In the genomic region with DNA sequence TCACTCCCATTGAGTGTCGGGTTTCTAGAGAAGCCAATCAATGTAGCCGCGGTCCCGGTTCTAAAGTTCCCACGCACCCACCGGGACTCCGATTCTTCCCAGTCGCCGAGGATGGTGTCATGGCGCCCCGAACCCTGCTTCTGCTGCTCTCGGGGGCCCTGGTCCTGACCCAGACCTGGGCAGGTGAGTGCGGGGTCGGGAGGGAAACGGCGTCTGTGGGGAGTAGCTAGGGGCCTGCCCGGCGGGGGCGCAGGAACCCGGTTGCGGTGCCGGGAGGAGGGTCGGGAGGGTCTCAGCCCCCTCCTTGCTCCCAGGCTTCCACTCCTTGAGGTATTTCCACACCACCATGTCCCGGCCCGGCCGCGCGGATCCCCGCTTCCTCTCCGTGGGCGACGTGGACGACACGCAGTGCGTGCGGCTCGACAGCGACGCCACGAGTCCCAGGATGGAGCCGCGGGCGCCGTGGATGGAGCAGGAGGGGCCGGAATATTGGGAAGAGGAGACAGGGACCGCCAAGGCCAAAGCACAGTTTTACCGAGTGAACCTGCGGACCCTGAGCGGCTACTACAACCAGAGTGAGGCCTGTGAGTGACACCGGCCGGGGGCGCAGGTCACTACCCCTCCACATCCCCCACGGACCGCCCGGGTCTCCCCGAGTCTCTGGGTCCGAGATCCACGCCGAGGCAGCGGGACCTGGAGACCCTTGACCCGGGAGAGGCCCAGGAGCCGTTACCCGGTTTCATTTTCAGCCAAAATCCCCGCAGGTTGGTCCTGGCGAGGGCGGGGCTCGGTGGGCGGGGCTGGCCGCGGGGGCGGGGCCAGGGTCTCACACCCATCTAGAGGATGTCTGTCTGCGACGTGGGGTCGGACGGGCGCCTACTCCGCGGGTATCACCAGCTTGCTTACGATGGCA, we compare ENCODE assay signal across 8 cellular contexts. TPM values are rescaled to one million over a fixed set of nuclear protein-coding genes. Genes with fewer than 3 reads are reported as not detected.
DNase-seq lines count a peak whose midpoint lies in the region; ATAC-seq and TF ChIP-seq lines count a peak whose summit lies in the region.

No MANE protein-coding gene starts in this region.

- DNase-seq in CD4-positive, alpha-beta T cell, result peak; percentile 61 to 80 (median 71)
- DNase-seq in MV-4-11 (lab: John Stamatoyannopoulos, UW) (peak; percentile 8), activated gamma-delta T cell treated with Interleukin-2 at 50 U/mL for 16 hours (peak; percentile 74), glomerular visceral epithelial cell (ENCODE audit: extremely low spot score) (peak; percentile 22), osteoblast (ENCODE audit: insufficient read length, low spot score, missing footprints) (peak; percentile 81), suprapubic skin (ENCODE audit: low spot score in 2 of 2) (peak; percentile 83 to 87), T1000 (lab: John Stamatoyannopoulos, UW) (no peak)

- TF ChIP-seq POLR2A in suprapubic skin (IDR thresholded peaks at IDR 0.05), result no peak

- peak overlapping the region; percentile 82 for H3K27ac Mint-ChIP-seq in CD4-positive, alpha-beta T cell

- intact Hi-C loops in CD4-positive, alpha-beta T cell (cut with DNase I, micrococcal nuclease), result no loop called here

- ATAC-seq in CD4-positive, alpha-beta T cell (ENCODE audit: poor library complexity), result peak; percentile 92
- ATAC-seq in GM21423 (IDR thresholded peaks at IDR 0.05; ENCODE audit: unreplicated experiment), result no peak

- H3K36me3 ChIP-seq in osteoblast (ENCODE audit: insufficient read depth, low read length), result no peaks in the 10 kb centered on the region
- no peaks in the 10 kb centered on the region for H3K36me3 ChIP-seq in suprapubic skin

- no peaks in the 10 kb centered on the region for H3K79me2 ChIP-seq in osteoblast (ENCODE audit: insufficient read depth, low read length)

- H3K36me3 Mint-ChIP-seq in CD4-positive, alpha-beta T cell (ENCODE audit: low read depth), result peaks cover 6% of the 10 kb centered on the region

- H2AFZ ChIP-seq in osteoblast (ENCODE audit: low read length), result peak overlapping the region; percentile 94

- no peak for TF ChIP-seq CTCF in CD4-positive, alpha-beta T cell (IDR thresholded peaks at IDR 0.05)
- peak; percentile 41 for TF ChIP-seq CTCF in osteoblast (IDR thresholded peaks at IDR 0.05; ENCODE audit: extremely low read depth, low read depth, low read length)
- TF ChIP-seq CTCF in suprapubic skin (IDR thresholded peaks at IDR 0.05), result peak; percentile 44 to 72

- H3K4me3 Mint-ChIP-seq in CD4-positive, alpha-beta T cell, result peak overlapping the region; percentile 90

- peaks cover 27% of the 10 kb centered on the region for H3K4me1 Mint-ChIP-seq in CD4-positive, alpha-beta T cell (ENCODE audit: low read depth)

- H3K4me1 ChIP-seq in osteoblast (ENCODE audit: insufficient read depth, low read length), result no peaks in the 10 kb centered on the region
- H3K4me1 ChIP-seq in suprapubic skin, result peaks cover 16% of the 10 kb centered on the region

- H3K4me2 ChIP-seq in osteoblast (ENCODE audit: insufficient read depth, low read length), result peak overlapping the region; percentile 84

- peaks cover 6% of the 10 kb centered on the region for H3K9me3 Mint-ChIP-seq in CD4-positive, alpha-beta T cell

- TF ChIP-seq EP300 in suprapubic skin (IDR thresholded peaks at IDR 0.05), result no peak

- H3K27me3 Mint-ChIP-seq in CD4-positive, alpha-beta T cell, result peaks cover 58% of the 10 kb centered on the region

- peaks cover 15% of the 10 kb centered on the region for H3K27me3 ChIP-seq in CD4-positive, alpha-beta T cell (ENCODE audit: control insufficient read depth, insufficient read depth, low read length)
- H3K27me3 ChIP-seq in osteoblast (ENCODE audit: insufficient read depth, low read length) (peaks cover 26% of the 10 kb centered on the region), suprapubic skin (peaks cover 18% of the 10 kb centered on the region)

- peak overlapping the region; percentile 75 for H3K4me3 ChIP-seq in osteoblast (ENCODE audit: insufficient read depth, low read length)
- peak overlapping the region; percentile 71 for H3K4me3 ChIP-seq in suprapubic skin

- POLR2A ChIA-PET in CD4-positive, alpha-beta T cell (lab: Charles Lee), result interaction anchor here (0.6 to 0.8 kb wide), 2 partner anchors 13 to 40 kb away, joined by 3 read pairs; no protein-coding TSS in a partner anchor

- H4K20me1 ChIP-seq in osteoblast (ENCODE audit: insufficient read depth, low read length), result no peaks in the 10 kb centered on the region

- 7% methylated on average over 6 of the region's 79 CpGs for WGBS in suprapubic skin

- no peaks in the 10 kb centered on the region for H3K9me3 ChIP-seq in CD4-positive, alpha-beta T cell (ENCODE audit: control insufficient read depth, low read length)
- H3K9me3 ChIP-seq in osteoblast (ENCODE audit: low read depth, low read length) (no peaks in the 10 kb centered on the region), suprapubic skin (no peaks in the 10 kb centered on the region)

- CTCF ChIA-PET in CD4-positive, alpha-beta T cell (lab: Charles Lee), result interaction anchor here (1.3 to 1.5 kb wide), 2 partner anchors 43 to 139 kb away, joined by 3 read pairs; no protein-coding TSS in a partner anchor

- peak overlapping the region; percentile 56 for H3K27ac ChIP-seq in CD4-positive, alpha-beta T cell (ENCODE audit: low read depth, low read length)
- H3K27ac ChIP-seq in osteoblast (ENCODE audit: low read depth, low read length) (no peak overlapping the region), suprapubic skin (no peak overlapping the region)

RNA-seq across cellular contexts. Expression of gene HLA-G, which starts 35.2 kb away (rescaled TPM):
- 1 to 10 TPM; 2.7 to 2.9 TPM for total RNA-seq in CD4-positive, alpha-beta T cell
- total RNA-seq in osteoblast, result not detected in 2 replicates
- 1 to 10 TPM in 1 of 4 donors, under 1 TPM in 1, not detected in 2; 0.80 to 1.1 TPM for total RNA-seq in suprapubic skin
